In genomic region chr21:35303085-35303484, GRCh38 we compare ENCODE assay signal across 10 cellular contexts.
DNase-seq lines count a peak whose midpoint lies in the region; ATAC-seq and TF ChIP-seq lines count a peak whose summit lies in the region.
"Had no signal": no experiment of that assay in that cellular context is flagged by ENCODE, and none has a peak within 500 bp of the region (broad histone marks: within the 10 kb centered on the region; RNA-seq: fewer than 3 reads in every experiment).

No MANE protein-coding gene starts in this region.

- no peaks in the 10 kb centered on the region for H3K9me3 ChIP-seq in tibial artery
- H3K9me3 ChIP-seq in OCI-LY7 (ENCODE audit: low read length): no peaks in the 10 kb centered on the region

- peak; percentile 7 for DNase-seq in NCI-H2029 (lab: John Stamatoyannopoulos, UW)
- DNase-seq in NCI-H2029 treated with DMSO at 0.1 percent for 48 hours (lab: John Stamatoyannopoulos, UW): no peak
- DNase-seq in SW480 (ENCODE audit: low spot score): peak; percentile 48
- DNase-seq in fibroblast of peridontal ligament (ENCODE audit: extremely low read depth): peak; percentile 76
- peak; percentile 75 for DNase-seq in skeletal muscle cell (ENCODE audit: low read depth)
- no peak for DNase-seq in tibial artery
- no peak for DNase-seq in OCI-LY7 (ENCODE audit: low spot score)
- DNase-seq: GDM1 had no signal

- no peaks in the 10 kb centered on the region for H3K9me2 ChIP-seq in OCI-LY7 (ENCODE audit: insufficient read depth, low read length)

- H3K79me2 ChIP-seq in OCI-LY7 (ENCODE audit: insufficient read depth, low read depth, low read length): no peaks in the 10 kb centered on the region

- H3K36me3 ChIP-seq in tibial artery: no peaks in the 10 kb centered on the region
- H3K36me3 ChIP-seq in OCI-LY7 (ENCODE audit: insufficient read depth, low read length): no peaks in the 10 kb centered on the region

- H2AFZ ChIP-seq in OCI-LY7 (ENCODE audit: low read length): no peak overlapping the region

- POLR2A ChIA-PET in OCI-LY7 (lab: Charles Lee): no interaction called here

- no peak for TF ChIP-seq CTCF in tibial artery (IDR thresholded peaks at IDR 0.05)
- TF ChIP-seq CTCF in OCI-LY7 (conservative IDR thresholded peaks at IDR 0.05; ENCODE audit: low read length): no peak

- H3K27ac ChIP-seq in tibial artery: no peak overlapping the region
- no peak overlapping the region for H3K27ac ChIP-seq in OCI-LY7 (ENCODE audit: low read depth, low read length, poor library complexity, severe bottlenecking)
- H3K27ac ChIP-seq: 22Rv1 had no signal

- H3K4me3 ChIP-seq in skeletal muscle cell (ENCODE audit: low read depth, low read length) (no peak overlapping the region), tibial artery (no peak overlapping the region), OCI-LY7 (ENCODE audit: low read depth, low read length, poor library complexity, severe bottlenecking) (no peak overlapping the region)

- intact Hi-C loops in tibial artery (cut with DNase I; ENCODE audit: low total_unique reads) (no loop called here), OCI-LY7 (cut with micrococcal nuclease; ENCODE audit: unreplicated experiment) (no loop called here)

- H3K4me1 ChIP-seq in tibial artery (no peaks in the 10 kb centered on the region), OCI-LY7 (ENCODE audit: insufficient read depth, low read length, poor library complexity, severe bottlenecking) (peaks cover 5% of the 10 kb centered on the region)

- no peaks in the 10 kb centered on the region for H4K20me1 ChIP-seq in OCI-LY7 (ENCODE audit: insufficient read depth, low read length)

- H3K27me3 ChIP-seq in tibial artery: no peaks in the 10 kb centered on the region

- no peak overlapping the region for H3K4me2 ChIP-seq in OCI-LY7 (ENCODE audit: low read length)

- no peak for ATAC-seq in GM18870 (IDR thresholded peaks at IDR 0.05; ENCODE audit: unreplicated experiment)

- no TSS peak for BruUV-seq in OCI-LY7 (replicated peaks; lab: Mats Ljungman, UMichigan)

- CTCF ChIA-PET in OCI-LY7 (lab: Charles Lee; ENCODE audit: unreplicated experiment): no interaction called here

Comparison
In these comparisons a context has a peak if more than half of its experiments do, and no peak if none do; other contexts are left out.
1. DNase-seq: peak in NCI-H2029 (single experiment), SW480 (single experiment), fibroblast of peridontal ligament (single experiment) and skeletal muscle cell (single experiment); none in NCI-H2029 treated with DMSO at 0.1 percent for 48 hours (single experiment), tibial artery (0 of 2) and OCI-LY7 (single experiment).